28 cellular contexts compared by ENCODE assay signal in the genomic region with DNA sequence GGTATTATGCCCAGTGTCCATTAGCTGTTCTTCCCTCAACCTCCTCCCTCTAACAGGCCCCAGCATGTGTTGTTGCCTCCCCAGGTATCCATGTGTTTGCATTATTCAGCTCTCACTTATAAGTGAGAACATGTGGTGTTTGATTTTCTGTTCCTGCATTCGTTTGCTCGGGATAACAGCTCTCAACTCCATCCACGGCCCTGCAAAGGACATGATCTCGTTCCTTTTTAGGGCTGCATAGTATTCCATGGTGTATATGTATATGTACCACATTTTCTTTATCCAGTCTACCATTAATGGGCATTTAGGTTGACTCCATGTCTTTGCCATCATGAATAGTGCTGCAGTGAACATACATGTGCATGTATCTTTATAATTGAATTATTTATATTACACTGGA.
DNase-seq lines count a peak whose midpoint lies in the region; ATAC-seq, FAIRE-seq and TF ChIP-seq lines count a peak whose summit lies in the region.
"Had no signal": no experiment of that assay in that cellular context is flagged by ENCODE, and none has a peak within 500 bp of the region (broad histone marks: within the 10 kb centered on the region; RNA-seq: fewer than 3 reads in every experiment).

No MANE protein-coding gene starts in this region.

- intact Hi-C loops in ascending aorta (cut with DNase I), result no loop called here

- no peak for ATAC-seq in HG03378 (IDR thresholded peaks at IDR 0.05; ENCODE audit: unreplicated experiment)

- no peak overlapping the region for H3K4me3 Mint-ChIP-seq in progenitor cell of endocrine pancreas (ENCODE audit: low read depth)
- H3K4me3 Mint-ChIP-seq: CD14-positive monocyte; CD4-positive, alpha-beta memory T cell; CD4-positive, CD25-positive, alpha-beta regulatory T cell; CD8-positive, alpha-beta memory T cell had no signal

- FAIRE-seq in H54 (lab: Jason Lieb, UNC) (peak; percentile 41), bronchial epithelial cell (lab: Jason Lieb, UNC) (no peak)
- FAIRE-seq: A204.1, GM12891, GM18507 had no signal

- no peaks in the 10 kb centered on the region for H3K27me3 Mint-ChIP-seq in progenitor cell of endocrine pancreas
- H3K27me3 Mint-ChIP-seq: CD4-positive, alpha-beta memory T cell; CD4-positive, CD25-positive, alpha-beta regulatory T cell; CD8-positive, alpha-beta memory T cell had no signal

- TF ChIP-seq CTCF in bronchial epithelial cell (IDR thresholded peaks at IDR 0.05; ENCODE audit: insufficient read depth, low read length, severe bottlenecking), result no peak
- no peak for TF ChIP-seq CTCF in progenitor cell of endocrine pancreas (IDR thresholded peaks at IDR 0.05; ENCODE audit: unreplicated experiment)
- no peak for TF ChIP-seq CTCF in ascending aorta (IDR thresholded peaks at IDR 0.05)

- DNase-seq in H54 (ENCODE audit: insufficient read length, low spot score), result no peak
- DNase-seq in NCI-H69 (lab: John Stamatoyannopoulos, UW), result peak; percentile 17
- peak; percentile 4 for DNase-seq in bronchial epithelial cell (ENCODE audit: low read depth)
- no peak for DNase-seq in progenitor cell of endocrine pancreas (ENCODE audit: low spot score, unreplicated experiment)
- DNase-seq in HuH-7.5 (ENCODE audit: low spot score), result no peak
- DNase-seq in ascending aorta (ENCODE audit: low spot score in 2 of 2), result no peak
- DNase-seq in NCI-H1105 treated with DMSO at 0.1 percent for 48 hours (lab: John Stamatoyannopoulos, UW), result no peak
- DNase-seq: 8988T; ACHN; BE2C; C1 segment of cervical spinal cord; CD4-positive, alpha-beta memory T cell; CD4-positive, CD25-positive, alpha-beta regulatory T cell; CD8-positive, alpha-beta memory T cell; COR-L47; DMS 273 treated with DMSO at 0.1 percent for 48 hours; DMS153; DMS53; DMS79; DND-41; EL; GDM1 had no signal

- H3K4me1 Mint-ChIP-seq in progenitor cell of endocrine pancreas (ENCODE audit: low read depth), result no peaks in the 10 kb centered on the region

- H3K36me3 Mint-ChIP-seq in progenitor cell of endocrine pancreas (ENCODE audit: insufficient read depth), result peaks cover 13% of the 10 kb centered on the region

- H3K27ac ChIP-seq in ascending aorta, result no peak overlapping the region
- H3K27ac ChIP-seq: BLaER1 had no signal

- peaks cover 1% of the 10 kb centered on the region for H3K36me3 ChIP-seq in bronchial epithelial cell (ENCODE audit: control insufficient read depth, insufficient read depth, low read length)
- H3K36me3 ChIP-seq in ascending aorta, result peaks cover 0 to 5% of the 10 kb centered on the region in 2 donors
- H3K36me3 ChIP-seq: BE2C had no signal

- H3K4me1 ChIP-seq in ascending aorta, result no peaks in the 10 kb centered on the region
- H3K4me1 ChIP-seq: BE2C, BLaER1 had no signal

- no peak for TF ChIP-seq POLR2A in H54 (IDR thresholded peaks at IDR 0.05; ENCODE audit: low read depth, low read length)

- H3K4me3 ChIP-seq in bronchial epithelial cell (ENCODE audit: low read depth, low read length), result no peak overlapping the region
- no peak overlapping the region for H3K4me3 ChIP-seq in ascending aorta
- H3K4me3 ChIP-seq: BLaER1 had no signal

- peaks cover 4% of the 10 kb centered on the region for H3K9me3 Mint-ChIP-seq in progenitor cell of endocrine pancreas (ENCODE audit: low read depth)

- H3K27me3 ChIP-seq in bronchial epithelial cell (ENCODE audit: control insufficient read depth, insufficient read depth, low read length) (no peaks in the 10 kb centered on the region), ascending aorta (no peaks in the 10 kb centered on the region)
- H3K27me3 ChIP-seq: BE2C, BLaER1 had no signal

- peak overlapping the region; percentile 31 for H3K27ac Mint-ChIP-seq in progenitor cell of endocrine pancreas
- H3K27ac Mint-ChIP-seq: CD14-positive monocyte; CD4-positive, alpha-beta memory T cell; CD4-positive, CD25-positive, alpha-beta regulatory T cell had no signal

- no peaks in the 10 kb centered on the region for H3K9me3 ChIP-seq in ascending aorta
- H3K9me3 ChIP-seq: BE2C had no signal

Comparison
In these comparisons a context has a peak if more than half of its experiments do, and no peak if none do; other contexts are left out.
1. DNase-seq: peak in NCI-H69 (single experiment) and bronchial epithelial cell (single experiment); none in H54 (single experiment), progenitor cell of endocrine pancreas (single experiment), HuH-7.5 (single experiment), ascending aorta (0 of 2) and NCI-H1105 treated with DMSO at 0.1 percent for 48 hours (single experiment).